ENCODE assay signal across 14 cellular contexts in genomic region chr2:225894240-225894980, GRCh38.
A peak's percentile ranks its signal among the peaks of the same experiment; 100 is the strongest.
DNase-seq lines count a peak whose midpoint lies in the region; ATAC-seq, FAIRE-seq and TF ChIP-seq lines count a peak whose summit lies in the region.
"Had no signal": no experiment of that assay in that cellular context is flagged by ENCODE, and none has a peak within 500 bp of the region (broad histone marks: within the 10 kb centered on the region; RNA-seq: fewer than 3 reads in every experiment).

No MANE protein-coding gene starts in this region.

- peak; percentile 79 for FAIRE-seq in RCC 7860 (lab: Jason Lieb, UNC)
- FAIRE-seq: D721Med had no signal

- no peak overlapping the region for H3K4me3 Mint-ChIP-seq in neural progenitor cell
- no peak overlapping the region for H3K4me3 Mint-ChIP-seq in activated naive CD8-positive, alpha-beta T cell treated with anti-CD3 and anti-CD28 coated beads, Interleukin-2, amount 50 U/mL, for 24 hours
- H3K4me3 Mint-ChIP-seq: naive B cell had no signal

- H3K4me1 Mint-ChIP-seq in neural progenitor cell: peaks cover 14% of the 10 kb centered on the region
- H3K4me1 Mint-ChIP-seq in activated naive CD8-positive, alpha-beta T cell treated with anti-CD3 and anti-CD28 coated beads, Interleukin-2, amount 50 U/mL, for 24 hours: peaks cover 1% of the 10 kb centered on the region
- H3K4me1 Mint-ChIP-seq: naive B cell had no signal

- no peaks in the 10 kb centered on the region for H3K4me1 ChIP-seq in neural progenitor cell

- H3K4me3 ChIP-seq in epithelial cell of esophagus (ENCODE audit: low read length) (no peak overlapping the region), neural progenitor cell (no peak overlapping the region)

- peaks cover 2% of the 10 kb centered on the region for H3K9me3 Mint-ChIP-seq in neural progenitor cell
- no peaks in the 10 kb centered on the region for H3K9me3 Mint-ChIP-seq in activated naive CD8-positive, alpha-beta T cell treated with anti-CD3 and anti-CD28 coated beads, Interleukin-2, amount 50 U/mL, for 24 hours
- H3K9me3 Mint-ChIP-seq: naive B cell had no signal

- no peaks in the 10 kb centered on the region for H3K79me2 ChIP-seq in neural progenitor cell (ENCODE audit: low read depth)

- H3K27ac ChIP-seq in neural progenitor cell: no peak overlapping the region

- no peaks in the 10 kb centered on the region for H3K36me3 Mint-ChIP-seq in neural progenitor cell
- H3K36me3 Mint-ChIP-seq in activated naive CD8-positive, alpha-beta T cell treated with anti-CD3 and anti-CD28 coated beads, Interleukin-2, amount 50 U/mL, for 24 hours (ENCODE audit: low read depth): no peaks in the 10 kb centered on the region
- H3K36me3 Mint-ChIP-seq: naive B cell had no signal

- peak overlapping the region; percentile 13 for H3K27ac Mint-ChIP-seq in neural progenitor cell
- no peak overlapping the region for H3K27ac Mint-ChIP-seq in activated naive CD8-positive, alpha-beta T cell treated with anti-CD3 and anti-CD28 coated beads, Interleukin-2, amount 50 U/mL, for 24 hours
- H3K27ac Mint-ChIP-seq: naive B cell had no signal

- TF ChIP-seq CTCF in epithelial cell of esophagus (IDR thresholded peaks at IDR 0.05; ENCODE audit: insufficient read depth, low read depth, low read length, missing control alignments) (no peak), neural progenitor cell (IDR thresholded peaks at IDR 0.05) (no peak)

- no peaks in the 10 kb centered on the region for H3K27me3 ChIP-seq in neural progenitor cell

- DNase-seq in Daoy (ENCODE audit: low read depth) (peak; percentile 54), RCC 7860 (ENCODE audit: low spot score) (peak; percentile 81), epithelial cell of esophagus (ENCODE audit: low read depth) (peak; percentile 74), neural progenitor cell (ENCODE audit: low spot score) (no peak), T-helper 2 cell (no peak)
- no peak for DNase-seq in activated naive CD8-positive, alpha-beta T cell treated with anti-CD3 and anti-CD28 coated beads, Interleukin-2, amount 50 U/mL, for 24 hours
- no peak for DNase-seq in stimulated activated CD4-positive, alpha-beta T cell treated with anti-CD3 and anti-CD28 coated beads, Interleukin-2, amount 100 ng/mL, for 48 hours
- DNase-seq: activated CD4-positive, alpha-beta T cell treated with anti-CD3 and anti-CD28 coated beads for 1 hour; activated effector memory CD4-positive, alpha-beta T cell treated with Interleukin-2 at 50 U/mL for 16 hours; naive B cell; SHP77 treated with DMSO at 0.1 percent for 48 hours; stimulated activated CD4-positive, alpha-beta T cell treated with anti-CD3 and anti-CD28 coated beads, Interleukin-2, amount 100 ng/mL, for 24 hours had no signal

- ATAC-seq in activated naive CD8-positive, alpha-beta T cell treated with anti-CD3 and anti-CD28 coated beads, Interleukin-2, amount 50 U/mL, for 24 hours: no peak
- ATAC-seq in GM19328 (IDR thresholded peaks at IDR 0.05; ENCODE audit: unreplicated experiment): no peak

- no peaks in the 10 kb centered on the region for H3K27me3 Mint-ChIP-seq in neural progenitor cell (ENCODE audit: insufficient read depth, low read depth)
- H3K27me3 Mint-ChIP-seq in activated naive CD8-positive, alpha-beta T cell treated with anti-CD3 and anti-CD28 coated beads, Interleukin-2, amount 50 U/mL, for 24 hours: peaks cover 14% of the 10 kb centered on the region

- H2AFZ ChIP-seq in neural progenitor cell (replicated peaks): no peak overlapping the region

- no peak overlapping the region for H3K9ac ChIP-seq in neural progenitor cell

- H3K36me3 ChIP-seq in neural progenitor cell: no peaks in the 10 kb centered on the region

- H4K20me1 ChIP-seq in neural progenitor cell (ENCODE audit: low read depth): no peaks in the 10 kb centered on the region

- no peaks in the 10 kb centered on the region for H3K9me3 ChIP-seq in neural progenitor cell (ENCODE audit: low read depth)

- no peaks in the 10 kb centered on the region for H3F3A ChIP-seq in neural progenitor cell (ENCODE audit: low read depth)

- no peak overlapping the region for H3K4me2 ChIP-seq in neural progenitor cell

Comparison
In these comparisons a context has a peak if more than half of its experiments do, and no peak if none do; other contexts are left out.
1. DNase-seq: peak in Daoy (single experiment), RCC 7860 (single experiment) and epithelial cell of esophagus (single experiment); none in neural progenitor cell (single experiment), T-helper 2 cell (0 of 5), activated naive CD8-positive, alpha-beta T cell treated with anti-CD3 and anti-CD28 coated beads, Interleukin-2, amount 50 U/mL, for 24 hours (single experiment) and stimulated activated CD4-positive, alpha-beta T cell treated with anti-CD3 and anti-CD28 coated beads, Interleukin-2, amount 100 ng/mL, for 48 hours (0 of 2).